In the genomic region with DNA sequence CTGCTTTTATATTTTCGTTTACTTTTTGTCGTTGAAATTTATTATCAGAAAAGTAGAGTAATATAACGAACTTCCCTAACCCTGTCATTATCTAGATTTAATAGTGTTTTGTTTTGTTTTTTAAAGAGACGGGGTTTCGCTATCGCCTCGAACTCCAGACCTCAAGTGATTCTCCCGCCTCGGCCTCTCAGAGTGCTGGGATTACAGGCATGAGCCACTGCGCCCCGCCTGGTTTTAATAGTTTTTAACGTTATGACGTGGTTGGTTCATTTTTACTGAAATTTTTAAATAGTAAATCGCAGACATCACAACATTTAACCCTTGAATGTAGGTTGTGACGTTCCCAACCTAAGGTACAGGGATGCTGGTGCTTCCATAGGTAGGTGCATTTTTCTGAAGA, we compare ENCODE assay signal across 8 cellular contexts. TPM values are rescaled to one million over a fixed set of nuclear protein-coding genes. Genes with fewer than 3 reads are reported as not detected.
DNase-seq lines count a peak whose midpoint lies in the region; ATAC-seq, FAIRE-seq and TF ChIP-seq lines count a peak whose summit lies in the region.

No MANE protein-coding gene starts in this region.

- H3K14ac ChIP-seq in H1 (ENCODE audit: insufficient read length): no peak overlapping the region

- H3K4ac ChIP-seq in H1 (replicated peaks; ENCODE audit: insufficient read length, low read depth, low read length): no peak overlapping the region

- peaks cover 38% of the 10 kb centered on the region for H3K36me3 Mint-ChIP-seq in nephron progenitor cell (ENCODE audit: low read depth)

- no peak for TF ChIP-seq EP300 in H1 (IDR thresholded peaks at IDR 0.05; ENCODE audit: borderline replicate concordance in 1 of 2, low read depth in 2 of 2, low read length in 2 of 2)

- TF ChIP-seq POLR2A in HCT116 (IDR thresholded peaks at IDR 0.05; ENCODE audit: borderline replicate concordance, extremely low read depth, insufficient read depth, insufficient read length) (no peak), H1 (IDR thresholded peaks at IDR 0.05; ENCODE audit: control extremely low read depth in 1 of 2, low read depth in 2 of 2, low read length in 2 of 2) (no peak)

- WGBS in H1 (ENCODE audit: extremely low coverage in 1 of 2, insufficient coverage in 1 of 2, insufficient read length in 1 of 2, insufficient replicate concordance in 2 of 2, low coverage in 1 of 2, low lambda C conversion rate in 2 of 2, missing lambda C conversion rate in 1 of 2), 2 experiments: 32% methylated on average over 15 of the region's 15 CpGs; no CpG with 5 or more reads in 1 of the 2 experiments

- H3K27ac Mint-ChIP-seq in nephron progenitor cell: peak overlapping the region; percentile 98

- H2BK120ac ChIP-seq in H1 (replicated peaks; ENCODE audit: low read depth, low read length): no peak overlapping the region

- RAD21 ChIA-PET in HCT116 (lab: Charles Lee; ENCODE audit: low non-redundant PET in 1 of 2, low total read pairs in 2 of 2, uncharacterized antibody in 2 of 2, unreplicated experiment in 2 of 2): no interaction called here

- H3K9ac ChIP-seq in HCT116 (ENCODE audit: low read length) (peak overlapping the region; percentile 77), SU-DHL-6 (ENCODE audit: low read length) (peak overlapping the region; percentile 81), H1 (replicated peaks in 1 of 4; ENCODE audit: extremely low read depth in 1 of 4, low read depth in 3 of 4, low read length in 3 of 4) (peak overlapping the region in 3 of 4 experiments; percentile 87 to 95 (median 92); a peak in 6 of 7 replicates)

- no peak for TF ChIP-seq CTCF in HCT116 (IDR thresholded peaks at IDR 0.05 in 2 of 3, conservative IDR thresholded peaks at IDR 0.05 in 1 of 3; ENCODE audit: borderline replicate concordance in 1 of 3, insufficient read depth in 1 of 3, low read depth in 2 of 3, low read length in 2 of 3)
- TF ChIP-seq CTCF in SU-DHL-6 (IDR thresholded peaks at IDR 0.05; ENCODE audit: insufficient read depth, low read length, poor library complexity, severe bottlenecking): no peak
- no peak for TF ChIP-seq CTCF in H1 (IDR thresholded peaks at IDR 0.05; ENCODE audit: control extremely low read depth in 1 of 3, insufficient read depth in 1 of 3, low read depth in 1 of 3, low read length in 3 of 3)
- TF ChIP-seq CTCF in nephron progenitor cell (IDR thresholded peaks at IDR 0.05): no peak

- no peaks in the 10 kb centered on the region for H3K9me2 ChIP-seq in HCT116 (ENCODE audit: insufficient read depth)
- H3K9me2 ChIP-seq in SU-DHL-6 (replicated peaks; ENCODE audit: insufficient read depth, low read length): no peaks in the 10 kb centered on the region

- peak overlapping the region; percentile 97 for H3K4me3 Mint-ChIP-seq in nephron progenitor cell

- peaks cover 68% of the 10 kb centered on the region for H3K79me2 ChIP-seq in HCT116 (ENCODE audit: insufficient read depth, low read length)
- H3K79me2 ChIP-seq in SU-DHL-6 (ENCODE audit: insufficient read depth, low read length): peaks cover 52% of the 10 kb centered on the region
- peaks cover 12 to 58% of the 10 kb centered on the region in 2 experiments for H3K79me2 ChIP-seq in H1 (ENCODE audit: control insufficient read depth in 1 of 2, insufficient read depth in 2 of 2, low read length in 2 of 2)

- peaks cover 54% of the 10 kb centered on the region for H3K4me1 Mint-ChIP-seq in nephron progenitor cell

- H2AFZ ChIP-seq in HCT116 (ENCODE audit: low read depth, low read length, poor library complexity, severe bottlenecking): no peak overlapping the region
- peak overlapping the region; percentile 76 for H2AFZ ChIP-seq in SU-DHL-6 (ENCODE audit: low read depth, low read length, severe bottlenecking)
- no peak overlapping the region for H2AFZ ChIP-seq in H1 (ENCODE audit: low read length)

- FAIRE-seq in H1 (lab: Jason Lieb, UNC): no peak

- no peak overlapping the region for H2BK12ac ChIP-seq in H1 (ENCODE audit: low read depth, low read length)

- H4K20me1 ChIP-seq in HCT116 (ENCODE audit: insufficient read depth): no peaks in the 10 kb centered on the region
- peaks cover 8% of the 10 kb centered on the region; the same call in 1 of the 2 replicates for H4K20me1 ChIP-seq in SU-DHL-6 (ENCODE audit: low read depth, low read length)
- H4K20me1 ChIP-seq in H1 (replicated peaks in 1 of 2; ENCODE audit: control insufficient read depth in 1 of 2, insufficient read depth in 2 of 2, low read length in 2 of 2): peaks cover 1 to 10% of the 10 kb centered on the region in 2 experiments

- H3K27ac ChIP-seq in HCT116 (ENCODE audit: low read depth, low read length): peak overlapping the region; percentile 78
- peak overlapping the region; percentile 68 for H3K27ac ChIP-seq in SU-DHL-6 (ENCODE audit: low read depth, low read length)
- no peak overlapping the region for H3K27ac ChIP-seq in H1 (ENCODE audit: low read depth, low read length)

- no peaks in the 10 kb centered on the region for H3K9me3 Mint-ChIP-seq in nephron progenitor cell

- H3K4me1 ChIP-seq in HCT116 (ENCODE audit: control insufficient read depth in 1 of 2, insufficient read depth in 2 of 2, low read length in 2 of 2): peaks cover 16 to 43% of the 10 kb centered on the region in 2 experiments
- H3K4me1 ChIP-seq in H1 (replicated peaks in 1 of 4; ENCODE audit: control insufficient read depth in 3 of 4, insufficient read depth in 4 of 4, low read length in 3 of 4): peaks cover 0 to 15% (median 7%) of the 10 kb centered on the region in 4 experiments; a peak in 5 of 7 replicates

- H2BK5ac ChIP-seq in H1 (ENCODE audit: low read depth, low read length): no peak overlapping the region

- no peaks in the 10 kb centered on the region for H3K9me3 ChIP-seq in HCT116 (ENCODE audit: control insufficient read depth in 1 of 2, insufficient read depth in 1 of 2, low read depth in 1 of 2, low read length in 2 of 2)
- no peaks in the 10 kb centered on the region for H3K9me3 ChIP-seq in SU-DHL-6 (ENCODE audit: insufficient read depth, low read length)
- no peaks in the 10 kb centered on the region for H3K9me3 ChIP-seq in H1 (ENCODE audit: insufficient read depth in 2 of 2, low read depth in 1 of 2, low read length in 1 of 2)

- no peak overlapping the region for H4K91ac ChIP-seq in H1 (replicated peaks; ENCODE audit: insufficient read length, low read length)

- no peaks in the 10 kb centered on the region for H3F3A ChIP-seq in SU-DHL-6 (ENCODE audit: insufficient read depth)

- no peak overlapping the region for H3K18ac ChIP-seq in H1 (ENCODE audit: extremely low read depth, low read length)

- no peak for DNase-seq in HCT116 (ENCODE audit: low read depth, low spot score)
- DNase-seq in H1 (ENCODE audit: low read depth in 1 of 2, low spot score in 2 of 2): no peak
- DNase-seq in nephron progenitor cell: no peak
- DNase-seq in NCI-H128 (lab: John Stamatoyannopoulos, UW; ENCODE audit: unreplicated experiment): no peak
- DNase-seq in COLO829 (ENCODE audit: low spot score): no peak
- DNase-seq in activated gamma-delta T cell (lab: John Stamatoyannopoulos, UW): no peak

- POLR2A ChIA-PET in HCT116 (lab: Charles Lee): interaction anchor here (0.7 kb wide), 2 partner anchors 14 to 560 kb away, joined by 4 read pairs; no protein-coding TSS in a partner anchor
- POLR2A ChIA-PET in H1 (lab: Charles Lee; ENCODE audit: partially characterized antibody): interaction anchor here (0.8 to 1.2 kb wide), 6 partner anchors 16 to 691 kb away, joined by 3 to 6 read pairs (median 4); a partner anchor contains a TSS

- H3K36me3 ChIP-seq in HCT116 (ENCODE audit: control insufficient read depth in 1 of 2, insufficient read depth in 2 of 2, low read length in 2 of 2) (peaks cover 19 to 32% of the 10 kb centered on the region in 2 experiments), SU-DHL-6 (ENCODE audit: low read length) (peaks cover 22% of the 10 kb centered on the region), H1 (ENCODE audit: control insufficient read depth in 2 of 4, insufficient read depth in 4 of 4, low read length in 3 of 4) (peaks cover 0 to 29% (median 12%) of the 10 kb centered on the region in 4 experiments; a peak in 7 of 8 replicates)

- H3K4me3 ChIP-seq in HCT116 (replicated peaks in 1 of 2; ENCODE audit: low read depth in 1 of 2, low read length in 2 of 2) (peak overlapping the region; percentile 74 to 96), SU-DHL-6 (ENCODE audit: insufficient read depth, low read length, poor library complexity, severe bottlenecking) (peak overlapping the region; percentile 68), H1 (ENCODE audit: extremely low read depth in 1 of 4, insufficient read depth in 2 of 4, low read depth in 3 of 4, low read length in 4 of 4) (peak overlapping the region; percentile 76 to 95 (median 87))

- CTCF ChIA-PET in HCT116 (lab: Charles Lee) (no interaction called here), H1 (lab: Charles Lee; ENCODE audit: partially characterized antibody) (interaction anchor here (1.0 to 2.2 kb wide), 3 partner anchors 11 to 33 kb away, joined by 4 to 8 read pairs (median 4); a partner anchor contains a TSS)

- no peak overlapping the region for H4K8ac ChIP-seq in H1 (ENCODE audit: extremely low read depth, insufficient read depth, low read length)

- intact Hi-C loops in HCT116 (cut with micrococcal nuclease): no loop called here

- no peak overlapping the region for H2BK15ac ChIP-seq in H1 (ENCODE audit: low read length)

- peaks cover 10% of the 10 kb centered on the region for H3K23me2 ChIP-seq in H1 (ENCODE audit: low read depth, low read length)

- H3K56ac ChIP-seq in H1 (replicated peaks; ENCODE audit: insufficient read length, low read depth, low read length): no peak overlapping the region

- peaks cover 6% of the 10 kb centered on the region for H3K79me1 ChIP-seq in H1 (ENCODE audit: low read depth, low read length)

- no peak for ATAC-seq in HCT116
- ATAC-seq in GM19351 (IDR thresholded peaks at IDR 0.05; ENCODE audit: unreplicated experiment): no peak

- no peak overlapping the region for H2BK20ac ChIP-seq in H1 (ENCODE audit: low read length)

- no peak overlapping the region for H2AK5ac ChIP-seq in H1 (ENCODE audit: low read depth, low read length)

- H3K4me2 ChIP-seq in HCT116 (ENCODE audit: low read length) (peak overlapping the region; percentile 94), SU-DHL-6 (ENCODE audit: low read depth, low read length, poor library complexity, severe bottlenecking) (peak overlapping the region; percentile 94), H1 (ENCODE audit: insufficient read depth in 1 of 2, low read depth in 2 of 2, low read length in 2 of 2) (peak overlapping the region; percentile 74 to 94)

- no peak for TF ChIP-seq RAD21 in HCT116 (IDR thresholded peaks at IDR 0.05; ENCODE audit: low read depth)
- TF ChIP-seq RAD21 in H1 (IDR thresholded peaks at IDR 0.05 in 1 of 2, conservative IDR thresholded peaks at IDR 0.05 in 1 of 2; ENCODE audit: low read depth in 2 of 2, low read length in 2 of 2): no peak

- H3K27me3 Mint-ChIP-seq in nephron progenitor cell (ENCODE audit: low read depth, poor library complexity): peaks cover 8% of the 10 kb centered on the region

- no peaks in the 10 kb centered on the region for H3K27me3 ChIP-seq in HCT116 (ENCODE audit: insufficient read depth, low read length)
- H3K27me3 ChIP-seq in SU-DHL-6 (ENCODE audit: low read length): no peaks in the 10 kb centered on the region
- H3K27me3 ChIP-seq in H1 (replicated peaks in 1 of 4; ENCODE audit: control insufficient read depth in 3 of 4, extremely low read depth in 1 of 4, insufficient read depth in 3 of 4, low read length in 3 of 4): no peaks in the 10 kb centered on the region

- H3K23ac ChIP-seq in H1 (ENCODE audit: insufficient read length): no peak overlapping the region

- no peak overlapping the region for H4K5ac ChIP-seq in H1 (ENCODE audit: insufficient read length, low read depth, low read length)

- TSS peak; percentile 53 for BruUV-seq in HCT116 (replicated peaks; lab: Mats Ljungman, UMichigan)

RNA-seq across cellular contexts. Expression of a gene that starts 1.0 kb away (rescaled TPM):
- total RNA-seq in HCT116 (2021; ENCODE audit: unreplicated experiment): 72.7 TPM
- 45.2 and 52.8 TPM in 2 replicates for polyA plus RNA-seq in HCT116 (2012)
- total RNA-seq in H1 (2021; fragmentation: NEBNext Ultra II Directional; extraction: Animal tissue kit (Norgen Biotek cat#: 25700)): 101 and 102 TPM in 2 replicates
- polyA plus RNA-seq in H1 (2011; rRNA removed): 59.4 and 60.1 TPM in 2 replicates
- 79.9 TPM for polyA plus RNA-seq in H1 (2011; cell fraction: cytosol; rRNA removed)
- polyA plus RNA-seq in H1 (2011; cell fraction: nucleus; rRNA removed): 44.8 TPM
- 65.6 to 86.2 TPM (median 72.5 TPM) in 4 replicates for polyA plus RNA-seq in H1 (2012, experiment 1 of 2)
- polyA plus RNA-seq in H1 (2012, experiment 2 of 2): 48.2 TPM
- polyA plus RNA-seq in H1 (2013, experiment 1 of 2): 61.7 TPM
- 61.3 TPM for polyA plus RNA-seq in H1 (2013, experiment 2 of 2)
- polyA minus RNA-seq in H1 (2011; rRNA and poly(A)+ RNA removed): 50.6 and 54.8 TPM in 2 replicates
- 22.3 TPM for polyA minus RNA-seq in H1 (2011; cell fraction: cytosol; rRNA and poly(A)+ RNA removed)
- 29.1 TPM for polyA minus RNA-seq in H1 (2011; cell fraction: nucleus; rRNA and poly(A)+ RNA removed)

RNA-seq across cellular contexts. Expression of a gene that starts 17.1 kb away (rescaled TPM):
- total RNA-seq in HCT116 (2021; ENCODE audit: unreplicated experiment): 1.0 TPM
- polyA plus RNA-seq in HCT116 (2012): 0.95 and 1.8 TPM in 2 replicates
- 0.19 TPM in 1 of 2 replicates, not detected in the other for total RNA-seq in H1 (2021; fragmentation: NEBNext Ultra II Directional; extraction: Animal tissue kit (Norgen Biotek cat#: 25700))
- polyA plus RNA-seq in H1 (2011; rRNA removed): 0.03 and 0.05 TPM in 2 replicates
- polyA plus RNA-seq in H1 (2011; cell fraction: cytosol; rRNA removed): not detected
- 0.16 TPM for polyA plus RNA-seq in H1 (2011; cell fraction: nucleus; rRNA removed)
- polyA plus RNA-seq in H1 (2012, experiment 1 of 2): 0.39 TPM in 1 of 4 replicates, not detected in the others
- not detected for polyA plus RNA-seq in H1 (2012, experiment 2 of 2)
- polyA plus RNA-seq in H1 (2013, experiment 1 of 2): 0.02 TPM
- polyA plus RNA-seq in H1 (2013, experiment 2 of 2): 0.04 TPM
- 0.09 and 0.27 TPM in 2 replicates for polyA minus RNA-seq in H1 (2011; rRNA and poly(A)+ RNA removed)
- polyA minus RNA-seq in H1 (2011; cell fraction: cytosol; rRNA and poly(A)+ RNA removed): not detected
- not detected for polyA minus RNA-seq in H1 (2011; cell fraction: nucleus; rRNA and poly(A)+ RNA removed)

RNA-seq across cellular contexts. Expression of a gene that starts 32.5 kb away (rescaled TPM):
- 15.4 TPM for total RNA-seq in HCT116 (2021; ENCODE audit: unreplicated experiment)
- polyA plus RNA-seq in HCT116 (2012): 8.6 and 12.6 TPM in 2 replicates
- total RNA-seq in H1 (2021; fragmentation: NEBNext Ultra II Directional; extraction: Animal tissue kit (Norgen Biotek cat#: 25700)): 3.7 and 5.6 TPM in 2 replicates
- 1.8 and 3.0 TPM in 2 replicates for polyA plus RNA-seq in H1 (2011; rRNA removed)
- polyA plus RNA-seq in H1 (2011; cell fraction: cytosol; rRNA removed): 2.1 TPM
- polyA plus RNA-seq in H1 (2011; cell fraction: nucleus; rRNA removed): 4.1 TPM
- 2.3 to 4.1 TPM (median 3.7 TPM) in 4 replicates for polyA plus RNA-seq in H1 (2012, experiment 1 of 2)
- 2.6 TPM for polyA plus RNA-seq in H1 (2012, experiment 2 of 2)
- polyA plus RNA-seq in H1 (2013, experiment 1 of 2): 1.9 TPM
- polyA plus RNA-seq in H1 (2013, experiment 2 of 2): 1.5 TPM
- 9.6 and 10.3 TPM in 2 replicates for polyA minus RNA-seq in H1 (2011; rRNA and poly(A)+ RNA removed)
- 4.4 TPM for polyA minus RNA-seq in H1 (2011; cell fraction: cytosol; rRNA and poly(A)+ RNA removed)
- polyA minus RNA-seq in H1 (2011; cell fraction: nucleus; rRNA and poly(A)+ RNA removed): 9.9 TPM

RNA-seq across cellular contexts. Expression of a gene that starts 32.7 kb away (rescaled TPM):
- total RNA-seq in HCT116 (2021; ENCODE audit: unreplicated experiment): 92.7 TPM
- polyA plus RNA-seq in HCT116 (2012): 261 and 304 TPM in 2 replicates
- 26.0 and 29.1 TPM in 2 replicates for total RNA-seq in H1 (2021; fragmentation: NEBNext Ultra II Directional; extraction: Animal tissue kit (Norgen Biotek cat#: 25700))
- 50.4 and 63.5 TPM in 2 replicates for polyA plus RNA-seq in H1 (2011; rRNA removed)
- 38.4 TPM for polyA plus RNA-seq in H1 (2011; cell fraction: cytosol; rRNA removed)
- polyA plus RNA-seq in H1 (2011; cell fraction: nucleus; rRNA removed): 45.0 TPM
- 23.9 to 40.2 TPM (median 38.3 TPM) in 4 replicates for polyA plus RNA-seq in H1 (2012, experiment 1 of 2)
- 39.5 TPM for polyA plus RNA-seq in H1 (2012, experiment 2 of 2)
- polyA plus RNA-seq in H1 (2013, experiment 1 of 2): 34.1 TPM
- polyA plus RNA-seq in H1 (2013, experiment 2 of 2): 34.8 TPM
- 11.5 and 15.4 TPM in 2 replicates for polyA minus RNA-seq in H1 (2011; rRNA and poly(A)+ RNA removed)
- 10.4 TPM for polyA minus RNA-seq in H1 (2011; cell fraction: cytosol; rRNA and poly(A)+ RNA removed)
- 5.3 TPM for polyA minus RNA-seq in H1 (2011; cell fraction: nucleus; rRNA and poly(A)+ RNA removed)
